Comparison of ENCODE assay signal across 18 cellular contexts in genomic region chrX:85052207-85052606, GRCh38. TPM values are rescaled to one million over a fixed set of nuclear protein-coding genes. Genes with fewer than 3 reads are reported as not detected.
DNase-seq lines count a peak whose midpoint lies in the region; ATAC-seq, FAIRE-seq and TF ChIP-seq lines count a peak whose summit lies in the region.
"Had no signal": no experiment of that assay in that cellular context is flagged by ENCODE, and none has a peak within 500 bp of the region (broad histone marks: within the 10 kb centered on the region; RNA-seq: fewer than 3 reads in every experiment).

No MANE protein-coding gene starts in this region.

- peak overlapping the region; percentile 81 for H3K27ac Mint-ChIP-seq in osteocyte (ENCODE audit: unreplicated experiment)
- H3K27ac Mint-ChIP-seq in stimulated activated naive B cell treated with anti-CD40 and anti-IgM and Interleukin-4, amounts not matched to agents 10 μg/mL and 1 μg/mL and 100 μg/mL, for 72 hours, result no peak overlapping the region
- no peak overlapping the region for H3K27ac Mint-ChIP-seq in activated CD4-positive, alpha-beta memory T cell treated with anti-CD3 and anti-CD28 coated beads, Interleukin-2, amount 10 ng/mL, durations not matched to agents 7 days and 5 days
- H3K27ac Mint-ChIP-seq: progenitor cell of endocrine pancreas had no signal

- peak overlapping the region; percentile 65; the same call in 1 of the 2 replicates for H3K27ac ChIP-seq in PC-3 (ENCODE audit: low read length)
- H3K27ac ChIP-seq in endothelial cell of umbilical vein (ENCODE audit: insufficient read depth, low read depth, low read length), result peak overlapping the region; percentile 29
- H3K27ac ChIP-seq: BLaER1 treated with 17β-estradiol and CSF1 and Interleukin-3, amounts not matched to agents 10 nM and 100 nM; WERI-Rb-1 had no signal

- H3K4me1 ChIP-seq in PC-3 (ENCODE audit: insufficient read depth, low read length), result peaks cover 15% of the 10 kb centered on the region
- peaks cover 12% of the 10 kb centered on the region for H3K4me1 ChIP-seq in endothelial cell of umbilical vein (ENCODE audit: control insufficient read depth, extremely low read depth, insufficient read depth, low read length)
- H3K4me1 ChIP-seq: BLaER1 treated with 17β-estradiol and CSF1 and Interleukin-3, amounts not matched to agents 10 nM and 100 nM had no signal

- intact Hi-C loops in PC-3 (cut with micrococcal nuclease), result no loop called here
- intact Hi-C loops in endothelial cell of umbilical vein (cut with micrococcal nuclease), result loop anchor here (5.0 kb wide), 1 partner anchor 1005 kb away; no protein-coding TSS in a partner anchor

- no peaks in the 10 kb centered on the region for H3K27me3 Mint-ChIP-seq in osteocyte (ENCODE audit: unreplicated experiment)
- no peaks in the 10 kb centered on the region for H3K27me3 Mint-ChIP-seq in stimulated activated naive B cell treated with anti-CD40 and anti-IgM and Interleukin-4, amounts not matched to agents 10 μg/mL and 1 μg/mL and 100 μg/mL, for 72 hours
- no peaks in the 10 kb centered on the region for H3K27me3 Mint-ChIP-seq in activated CD4-positive, alpha-beta memory T cell treated with anti-CD3 and anti-CD28 coated beads, Interleukin-2, amount 10 ng/mL, durations not matched to agents 7 days and 5 days
- H3K27me3 Mint-ChIP-seq: progenitor cell of endocrine pancreas had no signal

- no peak for TF ChIP-seq CTCF in PC-3 (conservative IDR thresholded peaks at IDR 0.05; ENCODE audit: low read depth, low read length)
- TF ChIP-seq CTCF in endothelial cell of umbilical vein (IDR thresholded peaks at IDR 0.05; ENCODE audit: extremely low read depth in 1 of 2, insufficient read depth in 1 of 2, low read depth in 1 of 2, low read length in 2 of 2), result no peak
- TF ChIP-seq CTCF in osteocyte (IDR thresholded peaks at IDR 0.05), result no peak

- ATAC-seq in PC-3, result no peak
- ATAC-seq in stimulated activated naive B cell treated with anti-CD40 and anti-IgM and Interleukin-4, amounts not matched to agents 10 μg/mL and 1 μg/mL and 100 μg/mL, for 72 hours (replicated peaks), result no peak
- no peak for ATAC-seq in GM18498 (IDR thresholded peaks at IDR 0.05; ENCODE audit: unreplicated experiment)
- no peak for ATAC-seq in GM18909 (IDR thresholded peaks at IDR 0.05; ENCODE audit: poor library complexity, unreplicated experiment)
- ATAC-seq: GM12878, mucosa of descending colon had no signal

- H2AFZ ChIP-seq in PC-3 (ENCODE audit: low read length) (no peak overlapping the region), endothelial cell of umbilical vein (ENCODE audit: low read depth, low read length) (no peak overlapping the region)

- no peaks in the 10 kb centered on the region for H3K9me2 ChIP-seq in PC-3 (replicated peaks; ENCODE audit: low read length)

- H4K20me1 ChIP-seq in PC-3 (ENCODE audit: low read length) (no peaks in the 10 kb centered on the region), endothelial cell of umbilical vein (replicated peaks; ENCODE audit: control insufficient read depth, extremely low read depth, insufficient read depth, low read length) (no peaks in the 10 kb centered on the region)
- H4K20me1 ChIP-seq: BLaER1 treated with 17β-estradiol and CSF1 and Interleukin-3, amounts not matched to agents 10 nM and 100 nM had no signal

- no peak for TF ChIP-seq POLR2A in endothelial cell of umbilical vein (IDR thresholded peaks at IDR 0.05; ENCODE audit: low read depth, low read length)

- H3K9me1 ChIP-seq in endothelial cell of umbilical vein (replicated peaks; ENCODE audit: control insufficient read depth, extremely low read depth, insufficient read depth, low read length), result no peaks in the 10 kb centered on the region

- dilution Hi-C loops in endothelial cell of umbilical vein (cut with MboI; ENCODE audit: extremely low pct_ligation_motif_present, low sequenced_read_pairs), result no loop called here

- peak overlapping the region; percentile 68 for H3K4me2 ChIP-seq in PC-3 (ENCODE audit: low read length)
- H3K4me2 ChIP-seq in endothelial cell of umbilical vein (ENCODE audit: insufficient read depth, low read length), result peak overlapping the region; percentile 51
- H3K4me2 ChIP-seq: BLaER1 treated with 17β-estradiol and CSF1 and Interleukin-3, amounts not matched to agents 10 nM and 100 nM had no signal

- no peaks in the 10 kb centered on the region for H3K27me3 ChIP-seq in PC-3 (ENCODE audit: low read length)
- no peaks in the 10 kb centered on the region for H3K27me3 ChIP-seq in endothelial cell of umbilical vein (ENCODE audit: control insufficient read depth in 2 of 2, insufficient read depth in 2 of 2, low read length in 2 of 2)

- FAIRE-seq in endothelial cell of umbilical vein (lab: Jason Lieb, UNC), result peak; percentile 37
- FAIRE-seq: GM12878, HTR-8/SVneo, kidney, urothelium cell line had no signal

- CTCF ChIA-PET in PC-3 (lab: Charles Lee) (no interaction called here), endothelial cell of umbilical vein (lab: Charles Lee) (interaction anchor here (1.0 to 2.7 kb wide), 5 partner anchors 32 to 1007 kb away, joined by 4 to 51 read pairs (median 22); no protein-coding TSS in a partner anchor)
- CTCF ChIA-PET in activated CD4-positive, alpha-beta memory T cell treated with anti-CD3 and anti-CD28 coated beads, Interleukin-2, amount 10 ng/mL, durations not matched to agents 7 days and 5 days (lab: Charles Lee), result no interaction called here

- POLR2A ChIA-PET in PC-3 (lab: Charles Lee; ENCODE audit: unreplicated experiment), result no interaction called here
- POLR2A ChIA-PET in endothelial cell of umbilical vein (lab: Charles Lee), result no interaction called here
- POLR2A ChIA-PET in activated CD4-positive, alpha-beta memory T cell treated with anti-CD3 and anti-CD28 coated beads, Interleukin-2, amount 10 ng/mL, durations not matched to agents 7 days and 5 days (lab: Charles Lee), result no interaction called here

- H3K79me2 ChIP-seq in PC-3 (ENCODE audit: low read length) (no peaks in the 10 kb centered on the region), endothelial cell of umbilical vein (ENCODE audit: control insufficient read depth, insufficient read depth, low read length) (no peaks in the 10 kb centered on the region)

- H3K9me3 Mint-ChIP-seq in osteocyte (ENCODE audit: unreplicated experiment), result no peaks in the 10 kb centered on the region
- no peaks in the 10 kb centered on the region for H3K9me3 Mint-ChIP-seq in stimulated activated naive B cell treated with anti-CD40 and anti-IgM and Interleukin-4, amounts not matched to agents 10 μg/mL and 1 μg/mL and 100 μg/mL, for 72 hours
- no peaks in the 10 kb centered on the region for H3K9me3 Mint-ChIP-seq in activated CD4-positive, alpha-beta memory T cell treated with anti-CD3 and anti-CD28 coated beads, Interleukin-2, amount 10 ng/mL, durations not matched to agents 7 days and 5 days

- DNase-seq in GM04503 (ENCODE audit: low read depth) (peak; percentile 1), PC-3 (no peak), endothelial cell of umbilical vein (ENCODE audit: low read depth, low spot score) (peak; percentile 0), osteocyte (ENCODE audit: extremely low spot score, unreplicated experiment) (no peak)
- DNase-seq in stimulated activated naive B cell treated with anti-CD40 and anti-IgM and Interleukin-4, amounts not matched to agents 10 μg/mL and 1 μg/mL and 100 μg/mL, for 72 hours, result no peak
- DNase-seq in activated CD4-positive, alpha-beta memory T cell treated with anti-CD3 and anti-CD28 coated beads, Interleukin-2, amount 10 ng/mL, durations not matched to agents 7 days and 5 days, result no peak
- DNase-seq: amygdala, DND-41, kidney, mucosa of descending colon, WERI-Rb-1 had no signal

- H3K4me1 Mint-ChIP-seq in osteocyte (ENCODE audit: unreplicated experiment), result peaks cover 22% of the 10 kb centered on the region
- no peaks in the 10 kb centered on the region for H3K4me1 Mint-ChIP-seq in stimulated activated naive B cell treated with anti-CD40 and anti-IgM and Interleukin-4, amounts not matched to agents 10 μg/mL and 1 μg/mL and 100 μg/mL, for 72 hours
- H3K4me1 Mint-ChIP-seq in activated CD4-positive, alpha-beta memory T cell treated with anti-CD3 and anti-CD28 coated beads, Interleukin-2, amount 10 ng/mL, durations not matched to agents 7 days and 5 days, result no peaks in the 10 kb centered on the region

- H3K36me3 ChIP-seq in PC-3 (ENCODE audit: low read depth, low read length), result no peaks in the 10 kb centered on the region
- H3K36me3 ChIP-seq in endothelial cell of umbilical vein (ENCODE audit: control insufficient read depth in 2 of 2, extremely low read depth in 1 of 2, insufficient read depth in 2 of 2, low read length in 2 of 2), result no peaks in the 10 kb centered on the region
- H3K36me3 ChIP-seq: BLaER1 treated with 17β-estradiol and CSF1 and Interleukin-3, amounts not matched to agents 10 nM and 100 nM; WERI-Rb-1 had no signal

- no peaks in the 10 kb centered on the region for H3F3A ChIP-seq in PC-3 (ENCODE audit: low read length, unreplicated experiment)

- no TSS peak for BruUV-seq in PC-3 (replicated peaks; lab: Mats Ljungman, UMichigan)
- BruUV-seq in endothelial cell of umbilical vein (replicated peaks; lab: Mats Ljungman, UMichigan), result TSS peak; percentile 12

- no peak overlapping the region for H3K4me3 ChIP-seq in PC-3 (ENCODE audit: low read length)
- H3K4me3 ChIP-seq in endothelial cell of umbilical vein (replicated peaks in 1 of 3; ENCODE audit: insufficient read depth in 1 of 3, low read depth in 1 of 3, low read length in 3 of 3), result no peak overlapping the region
- H3K4me3 ChIP-seq: BLaER1 treated with 17β-estradiol and CSF1 and Interleukin-3, amounts not matched to agents 10 nM and 100 nM; GM12878; mucosa of descending colon had no signal

- no peaks in the 10 kb centered on the region for H3K36me3 Mint-ChIP-seq in osteocyte (ENCODE audit: unreplicated experiment)
- peaks cover 5 to 8% of the 10 kb centered on the region in 2 donors for H3K36me3 Mint-ChIP-seq in stimulated activated naive B cell treated with anti-CD40 and anti-IgM and Interleukin-4, amounts not matched to agents 10 μg/mL and 1 μg/mL and 100 μg/mL, for 72 hours
- no peaks in the 10 kb centered on the region for H3K36me3 Mint-ChIP-seq in activated CD4-positive, alpha-beta memory T cell treated with anti-CD3 and anti-CD28 coated beads, Interleukin-2, amount 10 ng/mL, durations not matched to agents 7 days and 5 days (ENCODE audit: low read depth)

- no peaks in the 10 kb centered on the region for H3K9me3 ChIP-seq in PC-3 (ENCODE audit: low read length)
- H3K9me3 ChIP-seq in endothelial cell of umbilical vein (replicated peaks; ENCODE audit: control insufficient read depth, insufficient read depth, low read length), result no peaks in the 10 kb centered on the region
- H3K9me3 ChIP-seq: BLaER1 treated with 17β-estradiol and CSF1 and Interleukin-3, amounts not matched to agents 10 nM and 100 nM; mucosa of descending colon had no signal

- H3K9ac ChIP-seq in PC-3 (ENCODE audit: low read length) (no peak overlapping the region), endothelial cell of umbilical vein (replicated peaks; ENCODE audit: extremely low read depth, insufficient read depth, low read length) (no peak overlapping the region)
- H3K9ac ChIP-seq: BLaER1 treated with 17β-estradiol and CSF1 and Interleukin-3, amounts not matched to agents 10 nM and 100 nM had no signal

- no peak overlapping the region for H3K4me3 Mint-ChIP-seq in osteocyte (ENCODE audit: unreplicated experiment)
- no peak overlapping the region for H3K4me3 Mint-ChIP-seq in stimulated activated naive B cell treated with anti-CD40 and anti-IgM and Interleukin-4, amounts not matched to agents 10 μg/mL and 1 μg/mL and 100 μg/mL, for 72 hours
- no peak overlapping the region for H3K4me3 Mint-ChIP-seq in activated CD4-positive, alpha-beta memory T cell treated with anti-CD3 and anti-CD28 coated beads, Interleukin-2, amount 10 ng/mL, durations not matched to agents 7 days and 5 days

RNA-seq across cellular contexts. Expression of gene APOOL, which starts 48.5 kb away (rescaled TPM):
- 14.2 and 15.4 TPM in 2 replicates for total RNA-seq in PC-3 (2014; rRNA removed)
- total RNA-seq in endothelial cell of umbilical vein, result 16.4 and 17.4 TPM in 2 replicates
- 2.4 and 3.4 TPM in 2 replicates for polyA plus RNA-seq in endothelial cell of umbilical vein
- 2.5 and 3.1 TPM in 2 replicates for polyA plus RNA-seq in endothelial cell of umbilical vein (2011; cell fraction: cytosol; rRNA removed)
- polyA plus RNA-seq in endothelial cell of umbilical vein (2011; cell fraction: nucleus; rRNA removed), result 3.6 and 4.6 TPM in 2 replicates
- polyA plus RNA-seq in endothelial cell of umbilical vein (2012), result 6.6 and 9.2 TPM in 2 replicates
- 7.0 and 7.2 TPM in 2 replicates for polyA minus RNA-seq in endothelial cell of umbilical vein
- 13.8 TPM for polyA minus RNA-seq in endothelial cell of umbilical vein (2011; cell fraction: cytosol; rRNA and poly(A)+ RNA removed)
- 4.3 and 7.1 TPM in 2 replicates for polyA minus RNA-seq in endothelial cell of umbilical vein (2011; cell fraction: nucleus; rRNA and poly(A)+ RNA removed)
- total RNA-seq in osteocyte, result 19.5 and 19.7 TPM in 2 replicates
- 10 to 100 TPM; 10.6 to 12.0 TPM for total RNA-seq in activated CD4-positive, alpha-beta memory T cell treated with anti-CD3 and anti-CD28 coated beads, Interleukin-2, amount 10 ng/mL, durations not matched to agents 7 days and 5 days

Comparison
In these comparisons a context has a peak if more than half of its experiments do, and no peak if none do; other contexts are left out.
1. DNase-seq: peak in GM04503 (single experiment) and endothelial cell of umbilical vein (single experiment); none in PC-3 (single experiment), osteocyte (single experiment), stimulated activated naive B cell treated with anti-CD40 and anti-IgM and Interleukin-4, amounts not matched to agents 10 μg/mL and 1 μg/mL and 100 μg/mL, for 72 hours (single experiment) and activated CD4-positive, alpha-beta memory T cell treated with anti-CD3 and anti-CD28 coated beads, Interleukin-2, amount 10 ng/mL, durations not matched to agents 7 days and 5 days (single experiment).